In the genomic region with DNA sequence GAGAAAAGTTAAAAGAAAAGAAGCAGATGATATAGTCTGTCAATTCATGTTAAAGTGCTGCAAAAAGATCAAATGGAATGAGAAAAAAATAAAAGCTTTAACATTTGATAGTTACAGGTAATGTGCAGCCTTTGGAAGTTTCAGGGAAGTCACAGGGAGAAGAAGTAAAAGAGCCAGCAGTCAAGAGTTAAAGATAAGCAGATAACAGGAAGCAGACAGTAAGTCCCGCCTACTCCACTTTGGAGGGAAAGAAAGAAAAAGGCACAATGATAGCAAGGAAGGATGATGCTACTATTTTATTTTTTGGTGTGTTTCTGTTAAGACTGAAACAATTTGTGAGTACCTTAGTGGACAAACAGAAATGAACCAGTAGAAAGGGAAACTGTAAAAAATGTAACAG, we compare ENCODE assay signal across 17 cellular contexts.
A peak's percentile ranks its signal among the peaks of the same experiment; 100 is the strongest.
DNase-seq lines count a peak whose midpoint lies in the region; ATAC-seq and TF ChIP-seq lines count a peak whose summit lies in the region.
"Had no signal": no experiment of that assay in that cellular context is flagged by ENCODE, and none has a peak within 500 bp of the region (broad histone marks: within the 10 kb centered on the region; RNA-seq: fewer than 3 reads in every experiment).

No MANE protein-coding gene starts in this region.

- DNase-seq in MCF 10A (ENCODE audit: unreplicated experiment) (no peak), breast epithelium (ENCODE audit: low spot score in 2 of 2) (no peak), RPMI7951 (ENCODE audit: low read depth) (peak; percentile 18), epithelial cell of prostate (ENCODE audit: low read depth, low spot score) (no peak), GF-D8 (lab: John Stamatoyannopoulos, UW) (no peak), T-helper 1 cell (no peak), substantia nigra (lab: John Stamatoyannopoulos, UW) (no peak)
- DNase-seq: C1 segment of cervical spinal cord, DMS153, HCEC 1CT, KG1, MM.1S, NCI-H187 treated with DMSO at 0.1 percent for 48 hours, NCI-H2171, NCI-H774, SIG-M5 had no signal

- peak overlapping the region; percentile 82 for H3K27ac Mint-ChIP-seq in MCF 10A (ENCODE audit: low read depth, unreplicated experiment)

- H3K9me3 Mint-ChIP-seq in MCF 10A (ENCODE audit: unreplicated experiment), result no peaks in the 10 kb centered on the region

- H3K27me3 ChIP-seq in breast epithelium, result no peaks in the 10 kb centered on the region

- no peak overlapping the region for H3K27ac ChIP-seq in breast epithelium
- peak overlapping the region; percentile 76 for H3K27ac ChIP-seq in epithelial cell of prostate
- no peak overlapping the region for H3K27ac ChIP-seq in substantia nigra (ENCODE audit: low read depth, low read length, poor library complexity, severe bottlenecking)

- no peak overlapping the region for H3K4me3 Mint-ChIP-seq in MCF 10A (ENCODE audit: unreplicated experiment)

- no peaks in the 10 kb centered on the region for H3K27me3 Mint-ChIP-seq in MCF 10A (ENCODE audit: insufficient read depth, unreplicated experiment)

- H3K4me3 ChIP-seq in breast epithelium, result no peak overlapping the region

- BruUV-seq in MCF 10A (replicated peaks; lab: Mats Ljungman, UMichigan), result no TSS peak

- TF ChIP-seq POLR2A in breast epithelium (IDR thresholded peaks at IDR 0.05), result no peak

- CTCF ChIA-PET in MCF 10A (lab: Yijun Ruan, JAX), result interaction anchor here (0.6 to 5.0 kb wide), 10 partner anchors 9 to 644 kb away, joined by 3 to 84 read pairs (median 4); a partner anchor contains a TSS

- no peaks in the 10 kb centered on the region for H3K36me3 ChIP-seq in breast epithelium

- TF ChIP-seq CTCF in MCF 10A (IDR thresholded peaks at IDR 0.05; ENCODE audit: unreplicated experiment), result no peak
- no peak for TF ChIP-seq CTCF in breast epithelium (IDR thresholded peaks at IDR 0.05)

- intact Hi-C loops in MCF 10A (cut with micrococcal nuclease) (loop anchor here (2.0 to 10.0 kb wide), 3 partner anchors 96 to 355 kb away; no protein-coding TSS in a partner anchor), breast epithelium (cut with DNase I; ENCODE audit: low total_unique reads) (no loop called here)

- no peak for ATAC-seq in GM21737 (IDR thresholded peaks at IDR 0.05; ENCODE audit: unreplicated experiment)

- no peaks in the 10 kb centered on the region for H3K9me3 ChIP-seq in breast epithelium

- no peaks in the 10 kb centered on the region for H3K36me3 Mint-ChIP-seq in MCF 10A (ENCODE audit: insufficient read depth, unreplicated experiment)

- POLR2A ChIA-PET in MCF 10A (lab: Yijun Ruan, JAX), result interaction anchor here (0.7 to 4.5 kb wide), 5 partner anchors 135 to 726 kb away, joined by 3 to 66 read pairs (median 3); a partner anchor contains a TSS

- H3K4me1 Mint-ChIP-seq in MCF 10A (ENCODE audit: insufficient read depth, unreplicated experiment), result peaks cover 24% of the 10 kb centered on the region

- no peaks in the 10 kb centered on the region for H3K4me1 ChIP-seq in breast epithelium
